ENCODE assay signal across 8 cellular contexts in the genomic region with DNA sequence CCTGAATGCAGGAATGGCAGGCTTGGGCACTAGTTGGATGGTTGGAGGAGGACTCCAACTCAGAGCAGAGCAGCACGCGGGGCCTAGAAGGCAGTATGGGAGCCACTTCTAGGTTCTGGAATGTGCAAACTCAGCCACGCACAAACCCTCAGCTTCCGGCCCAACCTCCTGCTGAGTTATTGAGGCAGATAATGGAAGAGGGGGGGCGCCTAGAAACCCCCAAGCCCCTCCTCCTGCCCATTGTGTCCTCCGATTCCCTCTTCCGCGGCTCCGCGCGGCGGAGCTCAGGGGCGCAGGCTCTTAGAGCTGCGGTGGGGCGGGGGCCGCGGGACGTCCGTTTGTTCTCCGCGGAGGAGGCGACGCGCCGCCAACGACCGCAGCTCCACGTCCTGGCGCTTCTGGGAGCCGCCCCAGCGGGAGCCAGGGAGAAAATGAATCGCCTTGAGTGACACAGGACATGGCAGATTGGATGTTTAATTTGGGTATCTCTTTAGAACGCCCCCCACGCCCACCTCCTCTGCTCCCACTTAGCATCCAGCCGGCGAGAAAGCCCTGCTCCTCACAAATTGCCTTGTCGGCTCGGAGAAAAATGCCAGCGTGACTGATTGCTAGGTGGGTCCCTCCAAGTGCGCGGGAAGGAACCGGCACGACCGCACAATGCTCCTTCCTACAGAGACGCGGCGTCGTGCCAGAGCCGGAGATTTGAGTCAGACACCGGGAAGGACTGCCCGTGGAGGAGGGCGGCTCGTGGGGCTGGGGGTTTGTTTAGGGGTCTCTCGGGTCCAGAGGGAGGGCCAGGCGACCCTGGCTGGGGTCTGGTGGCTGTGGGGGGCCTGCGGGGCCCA.
DNase-seq lines count a peak whose midpoint lies in the region; ATAC-seq and TF ChIP-seq lines count a peak whose summit lies in the region.

No MANE protein-coding gene starts in this region.

- H3K27ac ChIP-seq in HUES48 (ENCODE audit: low read depth, low read length) (peak overlapping the region; percentile 62), right lobe of liver (no peak overlapping the region), stomach smooth muscle (ENCODE audit: low read length) (no peak overlapping the region)

- peaks cover 36% of the 10 kb centered on the region for H3K27me3 Mint-ChIP-seq in activated T-helper 1 cell treated with anti-CD3 and anti-CD28 coated beads, Interleukin-12 subunit alpha, Interleukin-12 subunit beta, Interleukin-2, Interleukin-4 antibody, amounts not matched to agents 30 ng/mL and 10 ng/mL and 1 ng/mL, durations not matched to agents 14 hours and 24 hours and 36 hours (ENCODE audit: insufficient read depth)

- TF ChIP-seq CTCF in BE2C (IDR thresholded peaks at IDR 0.05; ENCODE audit: low read depth, low read length) (no peak), right lobe of liver (IDR thresholded peaks at IDR 0.05) (no peak)

- no peaks in the 10 kb centered on the region for H3K9me3 Mint-ChIP-seq in activated T-helper 1 cell treated with anti-CD3 and anti-CD28 coated beads, Interleukin-12 subunit alpha, Interleukin-12 subunit beta, Interleukin-2, Interleukin-4 antibody, amounts not matched to agents 30 ng/mL and 10 ng/mL and 1 ng/mL, durations not matched to agents 14 hours and 24 hours and 36 hours

- no peaks in the 10 kb centered on the region for H3K36me3 ChIP-seq in BE2C
- H3K36me3 ChIP-seq in HUES48 (ENCODE audit: control insufficient read depth, insufficient read depth, low read length) = no peaks in the 10 kb centered on the region
- H3K36me3 ChIP-seq in right lobe of liver = no peaks in the 10 kb centered on the region
- H3K36me3 ChIP-seq in stomach smooth muscle (ENCODE audit: control insufficient read depth in 2 of 2, insufficient read depth in 2 of 2, low read length in 2 of 2) = no peaks in the 10 kb centered on the region

- 5% methylated on average over 16 of the region's 56 CpGs for WGBS in right lobe of liver (ENCODE audit: insufficient coverage, low coverage, low lambda C conversion rate, missing lambda C conversion rate)

- H3K4me1 ChIP-seq in BE2C (no peaks in the 10 kb centered on the region), HUES48 (ENCODE audit: control insufficient read depth, insufficient read depth, low read length) (peaks cover 14% of the 10 kb centered on the region), right lobe of liver (peaks cover 0 to 13% (median 0%) of the 10 kb centered on the region in 4 donors), stomach smooth muscle (ENCODE audit: control insufficient read depth, insufficient read depth, low read length) (peaks cover 14% of the 10 kb centered on the region)

- no peaks in the 10 kb centered on the region for H3K9me3 ChIP-seq in BE2C
- no peaks in the 10 kb centered on the region; the same call in 1 of the 2 replicates for H3K9me3 ChIP-seq in HUES48 (ENCODE audit: control insufficient read depth, insufficient read depth, low read length)
- H3K9me3 ChIP-seq in right lobe of liver = no peaks in the 10 kb centered on the region
- H3K9me3 ChIP-seq in stomach smooth muscle (ENCODE audit: control insufficient read depth in 2 of 2, low read length in 2 of 2) = no peaks in the 10 kb centered on the region

- TF ChIP-seq POLR2A in right lobe of liver (IDR thresholded peaks at IDR 0.05) = no peak
- TF ChIP-seq POLR2A in GM18505 (IDR thresholded peaks at IDR 0.05; ENCODE audit: borderline replicate concordance, extremely low read depth, insufficient read depth, insufficient read length) = no peak

- intact Hi-C loops in right lobe of liver (cut with DNase I) = no loop called here
- intact Hi-C loops in activated T-helper 1 cell treated with anti-CD3 and anti-CD28 coated beads, Interleukin-12 subunit alpha, Interleukin-12 subunit beta, Interleukin-2, Interleukin-4 antibody, amounts not matched to agents 30 ng/mL and 10 ng/mL and 1 ng/mL, durations not matched to agents 14 hours and 24 hours and 36 hours (cut with micrococcal nuclease) = no loop called here

- no peaks in the 10 kb centered on the region for H3K4me1 Mint-ChIP-seq in activated T-helper 1 cell treated with anti-CD3 and anti-CD28 coated beads, Interleukin-12 subunit alpha, Interleukin-12 subunit beta, Interleukin-2, Interleukin-4 antibody, amounts not matched to agents 30 ng/mL and 10 ng/mL and 1 ng/mL, durations not matched to agents 14 hours and 24 hours and 36 hours (ENCODE audit: low read depth)

- H3K27ac Mint-ChIP-seq in activated T-helper 1 cell treated with anti-CD3 and anti-CD28 coated beads, Interleukin-12 subunit alpha, Interleukin-12 subunit beta, Interleukin-2, Interleukin-4 antibody, amounts not matched to agents 30 ng/mL and 10 ng/mL and 1 ng/mL, durations not matched to agents 14 hours and 24 hours and 36 hours = no peak overlapping the region

- H3K9ac ChIP-seq in HUES48 (ENCODE audit: low read depth, low read length) (peak overlapping the region; percentile 49), stomach smooth muscle (ENCODE audit: low read length in 2 of 2) (peak overlapping the region in 1 of 2 donors; percentile 42)

- no peaks in the 10 kb centered on the region for H3K36me3 Mint-ChIP-seq in activated T-helper 1 cell treated with anti-CD3 and anti-CD28 coated beads, Interleukin-12 subunit alpha, Interleukin-12 subunit beta, Interleukin-2, Interleukin-4 antibody, amounts not matched to agents 30 ng/mL and 10 ng/mL and 1 ng/mL, durations not matched to agents 14 hours and 24 hours and 36 hours (ENCODE audit: low read depth)

- peak overlapping the region; percentile 65 for H3K4me3 ChIP-seq in BE2C (ENCODE audit: low read depth, low read length)
- peak overlapping the region; percentile 61 for H3K4me3 ChIP-seq in HUES48 (ENCODE audit: low read depth, low read length)
- H3K4me3 ChIP-seq in right lobe of liver = peak overlapping the region; percentile 23 to 37 (median 25)
- H3K4me3 ChIP-seq in stomach smooth muscle (ENCODE audit: low read length in 2 of 2) = peak overlapping the region; percentile 64 to 71

- no peak overlapping the region for H3K4me3 Mint-ChIP-seq in activated T-helper 1 cell treated with anti-CD3 and anti-CD28 coated beads, Interleukin-12 subunit alpha, Interleukin-12 subunit beta, Interleukin-2, Interleukin-4 antibody, amounts not matched to agents 30 ng/mL and 10 ng/mL and 1 ng/mL, durations not matched to agents 14 hours and 24 hours and 36 hours

- peak; percentile 53 for DNase-seq in BE2C
- DNase-seq in RPMI8226 = peak; percentile 61
- DNase-seq in ecto neural progenitor cell (ENCODE audit: low spot score) = peak; percentile 83
- peak in 2 of 3 donors; percentile 39 to 45 for DNase-seq in right lobe of liver
- no peak for DNase-seq in activated T-helper 1 cell treated with anti-CD3 and anti-CD28 coated beads, Interleukin-12 subunit alpha, Interleukin-12 subunit beta, Interleukin-2, Interleukin-4 antibody, amounts not matched to agents 30 ng/mL and 10 ng/mL and 1 ng/mL, durations not matched to agents 14 hours and 24 hours and 36 hours (ENCODE audit: low spot score)

- ATAC-seq in right lobe of liver (peak; percentile 61 to 68 (median 64)), GM18505 (IDR thresholded peaks at IDR 0.05; ENCODE audit: unreplicated experiment) (no peak)

- no peaks in the 10 kb centered on the region; the same call in 1 of the 2 replicates for H3K27me3 ChIP-seq in BE2C
- peaks cover 17% of the 10 kb centered on the region for H3K27me3 ChIP-seq in HUES48 (ENCODE audit: control insufficient read depth, insufficient read depth, low read length)
- H3K27me3 ChIP-seq in right lobe of liver = no peaks in the 10 kb centered on the region
- H3K27me3 ChIP-seq in stomach smooth muscle (ENCODE audit: control insufficient read depth in 1 of 2, insufficient read depth in 2 of 2, low read length in 2 of 2) = peaks cover 12 to 23% of the 10 kb centered on the region in 2 donors
